ENCODE assay signal across 4 cellular contexts in the genomic region with DNA sequence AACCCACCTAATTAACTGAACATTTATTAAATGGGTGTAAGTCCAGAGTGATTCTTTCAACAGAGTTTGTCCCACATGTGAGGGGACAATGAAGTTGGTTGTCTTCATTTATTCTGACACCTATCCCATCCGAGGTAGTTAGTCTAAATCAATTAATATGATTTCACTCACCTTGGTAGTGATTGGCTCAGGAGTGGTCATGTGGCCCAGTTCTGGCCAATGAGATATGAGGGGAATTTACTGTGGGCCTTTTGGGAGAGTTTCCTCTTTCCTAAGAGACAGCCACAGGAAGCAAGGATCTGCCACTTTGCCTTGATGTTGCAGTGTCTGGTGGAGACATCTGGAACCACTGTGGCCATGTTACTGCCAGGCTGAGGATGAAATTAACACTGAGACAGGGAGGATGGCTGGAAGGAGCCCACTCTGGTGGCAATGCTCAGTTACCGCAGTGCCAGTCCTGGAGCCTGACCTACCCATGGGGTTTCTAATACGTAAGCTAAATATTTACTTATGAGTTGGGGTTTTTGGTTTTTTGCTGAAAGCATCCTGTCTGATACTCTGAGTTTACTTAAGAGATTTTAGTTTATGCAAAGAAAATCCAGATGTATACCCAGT.
A peak's percentile ranks its signal among the peaks of the same experiment; 100 is the strongest.
TF ChIP-seq lines count a peak whose summit lies in the region.

No MANE protein-coding gene starts in this region.

TF ChIP-seq in SK-N-SH, 30 proteins besides CTCF, POLR2A, EP300 and RAD21:
- TF ChIP-seq JUND (IDR thresholded peaks at IDR 0.05) (no peak), SMC3 (IDR thresholded peaks at IDR 0.05; ENCODE audit: low read depth, low read length) (no peak)
- TF ChIP-seq, protein P1, sequence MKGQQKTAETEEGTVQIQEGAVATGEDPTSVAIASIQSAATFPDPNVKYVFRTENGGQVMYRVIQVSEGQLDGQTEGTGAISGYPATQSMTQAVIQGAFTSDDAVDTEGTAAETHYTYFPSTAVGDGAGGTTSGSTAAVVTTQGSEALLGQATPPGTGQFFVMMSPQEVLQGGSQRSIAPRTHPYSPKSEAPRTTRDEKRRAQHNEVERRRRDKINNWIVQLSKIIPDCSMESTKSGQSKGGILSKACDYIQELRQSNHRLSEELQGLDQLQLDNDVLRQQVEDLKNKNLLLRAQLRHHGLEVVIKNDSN (IDR thresholded peaks at IDR 0.05; ENCODE audit: borderline replicate concordance, low read depth), result peak; percentile 30; the same call in 1 of the 2 replicates
- TF ChIP-seq, protein P2, sequence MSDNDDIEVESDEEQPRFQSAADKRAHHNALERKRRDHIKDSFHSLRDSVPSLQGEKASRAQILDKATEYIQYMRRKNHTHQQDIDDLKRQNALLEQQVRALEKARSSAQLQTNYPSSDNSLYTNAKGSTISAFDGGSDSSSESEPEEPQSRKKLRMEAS (IDR thresholded peaks at IDR 0.05; ENCODE audit: low read depth), result no peak
TF ChIP-seq in SK-N-SH: peak in this region for 1.

TF ChIP-seq in SK-N-SH treated with all-trans-retinoic acid at 6 μM for 48 hours, 23 proteins besides CTCF, POLR2A, EP300 and RAD21:
- TF ChIP-seq TCF4 (CRISPR knock-in tag; IDR thresholded peaks at IDR 0.05; ENCODE audit: borderline replicate concordance), result no peak
TF ChIP-seq in SK-N-SH treated with all-trans-retinoic acid at 6 μM for 48 hours: peak in this region for 0.

TF ChIP-seq in K562, 482 proteins besides CTCF, POLR2A, EP300 and RAD21:
- TF ChIP-seq NFYB (IDR thresholded peaks at IDR 0.05; ENCODE audit: extremely low read depth, insufficient read length) (peak; percentile 65), PURB (CRISPR knock-in tag; IDR thresholded peaks at IDR 0.05; ENCODE audit: low read depth) (no peak), FOS (IDR thresholded peaks at IDR 0.05; ENCODE audit: extremely low read depth, insufficient read length) (peak; percentile 20), NUFIP1 (IDR thresholded peaks at IDR 0.05; ENCODE audit: partially characterized antibody) (no peak), RAD51 (IDR thresholded peaks at IDR 0.05; ENCODE audit: borderline replicate concordance, low read depth) (peak; percentile 70; the same call in 1 of the 2 replicates), POLR2B (IDR thresholded peaks at IDR 0.05; ENCODE audit: low read depth, partially characterized antibody) (no peak), RBM25 (IDR thresholded peaks at IDR 0.05; ENCODE audit: low read depth, low read length, severe bottlenecking) (peak; percentile 21), MAFG (tag; conservative IDR thresholded peaks at IDR 0.05) (no peak), YY1 (IDR thresholded peaks at IDR 0.05; ENCODE audit: borderline replicate concordance in 1 of 3, control insufficient read depth in 1 of 3, extremely low read depth in 1 of 3, insufficient read depth in 3 of 3, insufficient read length in 1 of 3, insufficient replicate concordance in 2 of 3, low read depth in 1 of 3, low read length in 2 of 3) (no peak)
- TF ChIP-seq, protein P1 (CRISPR knock-in tag; IDR thresholded peaks at IDR 0.05), result peak; percentile 75
- TF ChIP-seq, protein P3, sequence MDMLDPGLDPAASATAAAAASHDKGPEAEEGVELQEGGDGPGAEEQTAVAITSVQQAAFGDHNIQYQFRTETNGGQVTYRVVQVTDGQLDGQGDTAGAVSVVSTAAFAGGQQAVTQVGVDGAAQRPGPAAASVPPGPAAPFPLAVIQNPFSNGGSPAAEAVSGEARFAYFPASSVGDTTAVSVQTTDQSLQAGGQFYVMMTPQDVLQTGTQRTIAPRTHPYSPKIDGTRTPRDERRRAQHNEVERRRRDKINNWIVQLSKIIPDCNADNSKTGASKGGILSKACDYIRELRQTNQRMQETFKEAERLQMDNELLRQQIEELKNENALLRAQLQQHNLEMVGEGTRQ (CRISPR knock-in tag; IDR thresholded peaks at IDR 0.05), result peak; percentile 84
TF ChIP-seq in K562: peak in this region for 6.

TF ChIP-seq in HEK293T, 16 proteins besides CTCF, POLR2A, EP300 and RAD21:
- TF ChIP-seq TARDBP (IDR thresholded peaks at IDR 0.05) (no peak), LEF1 (IDR thresholded peaks at IDR 0.05; ENCODE audit: borderline replicate concordance) (no peak), L3MBTL2 (conservative IDR thresholded peaks at IDR 0.05) (no peak), SP1 (IDR thresholded peaks at IDR 0.05) (no peak), BHLHE40 (IDR thresholded peaks at IDR 0.05; ENCODE audit: borderline replicate concordance) (no peak), NFRKB (IDR thresholded peaks at IDR 0.05) (no peak), FOXA1 (IDR thresholded peaks at IDR 0.05) (no peak), SUZ12 (IDR thresholded peaks at IDR 0.05) (no peak), CTBP1 (IDR thresholded peaks at IDR 0.05; ENCODE audit: borderline replicate concordance) (no peak), FOXK2 (IDR thresholded peaks at IDR 0.05) (no peak), FOXM1 (IDR thresholded peaks at IDR 0.05; ENCODE audit: borderline replicate concordance) (no peak), ZNF384 (IDR thresholded peaks at IDR 0.05) (no peak), ELF4 (IDR thresholded peaks at IDR 0.05) (no peak), HDGF (IDR thresholded peaks at IDR 0.05; ENCODE audit: borderline replicate concordance) (no peak), ARNT (IDR thresholded peaks at IDR 0.05) (no peak)
- TF ChIP-seq, protein P4, sequence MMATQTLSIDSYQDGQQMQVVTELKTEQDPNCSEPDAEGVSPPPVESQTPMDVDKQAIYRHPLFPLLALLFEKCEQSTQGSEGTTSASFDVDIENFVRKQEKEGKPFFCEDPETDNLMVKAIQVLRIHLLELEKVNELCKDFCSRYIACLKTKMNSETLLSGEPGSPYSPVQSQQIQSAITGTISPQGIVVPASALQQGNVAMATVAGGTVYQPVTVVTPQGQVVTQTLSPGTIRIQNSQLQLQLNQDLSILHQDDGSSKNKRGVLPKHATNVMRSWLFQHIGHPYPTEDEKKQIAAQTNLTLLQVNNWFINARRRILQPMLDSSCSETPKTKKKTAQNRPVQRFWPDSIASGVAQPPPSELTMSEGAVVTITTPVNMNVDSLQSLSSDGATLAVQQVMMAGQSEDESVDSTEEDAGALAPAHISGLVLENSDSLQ (IDR thresholded peaks at IDR 0.05), result no peak
